In the genomic region with DNA sequence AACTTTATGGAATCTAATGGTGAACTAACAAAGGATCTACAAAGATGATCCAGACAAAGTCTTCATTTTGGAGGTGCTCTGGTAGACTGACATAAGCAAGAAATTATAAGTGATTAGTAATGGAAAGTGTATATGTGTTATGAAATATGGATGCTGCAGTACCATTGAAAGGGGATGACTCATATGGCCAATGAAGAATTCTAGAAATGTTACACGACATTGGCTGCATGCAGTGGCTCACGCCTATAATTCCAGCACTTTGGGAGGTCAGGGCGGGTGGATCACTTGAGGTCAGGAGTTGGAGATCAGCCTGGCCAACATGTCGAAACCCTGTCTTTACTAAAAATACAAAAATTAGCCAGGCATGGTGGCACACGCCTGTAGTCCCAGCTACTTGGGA, we compare ENCODE assay signal across 19 cellular contexts. TPM values are rescaled to one million over a fixed set of nuclear protein-coding genes. Genes with fewer than 3 reads are reported as not detected.
DNase-seq lines count a peak whose midpoint lies in the region; ATAC-seq, FAIRE-seq and TF ChIP-seq lines count a peak whose summit lies in the region.
"Had no signal": no experiment of that assay in that cellular context is flagged by ENCODE, and none has a peak within 500 bp of the region (broad histone marks: within the 10 kb centered on the region; RNA-seq: fewer than 3 reads in every experiment).

No MANE protein-coding gene starts in this region.

- DNase-seq in Daoy (ENCODE audit: low read depth) (peak; percentile 4), LHCN-M2 (ENCODE audit: low read depth) (peak; percentile 45), K562 (ENCODE audit: extremely low read depth in 1 of 4, low spot score in 3 of 4) (no peak), fibroblast of peridontal ligament (ENCODE audit: extremely low read depth) (peak; percentile 5), natural killer cell (no peak), SW 1271 (lab: John Stamatoyannopoulos, UW) (no peak)
- DNase-seq in activated CD4-positive, alpha-beta T cell treated with anti-CD3 and anti-CD28 coated beads, Interleukin-2, amount 50 U/mL, for 4 hours: no peak
- DNase-seq: AML-193, COR-L47, IMR-90, Kasumi-1, NCI-H1436 treated with DMSO at 0.1 percent for 48 hours, NCI-H2029 treated with DMSO at 0.1 percent for 48 hours, NCI-H748 treated with DMSO at 0.1 percent for 48 hours, PC-3, T-cell had no signal

- ATAC-seq in K562: no peak
- ATAC-seq in GM21360 (IDR thresholded peaks at IDR 0.05; ENCODE audit: unreplicated experiment): no peak
- no peak for ATAC-seq in natural killer cell
- ATAC-seq: PC-3, T-cell had no signal

- H3K4me3 ChIP-seq in K562: no peak overlapping the region

- POLR2A ChIA-PET in K562 (lab: Yijun Ruan, JAX): no interaction called here

- no peak for FAIRE-seq in K562 (lab: Jason Lieb, UNC)

- in situ Hi-C loops in K562 (cut with MboI): no loop called here

- H3K4me3 Mint-ChIP-seq in natural killer cell: no peak overlapping the region
- H3K4me3 Mint-ChIP-seq: CD14-positive monocyte, T-cell had no signal

- H3K27me3 ChIP-seq in K562 (ENCODE audit: control insufficient read depth in 2 of 2, insufficient read depth in 2 of 2, low read length in 2 of 2): peaks cover 0 to 9% of the 10 kb centered on the region in 2 experiments; a peak in 2 of 5 replicates

- TF ChIP-seq CTCF in K562 (IDR thresholded peaks at IDR 0.05 in 2 of 3, conservative IDR thresholded peaks at IDR 0.05 in 1 of 3; ENCODE audit: insufficient read depth in 2 of 3, low read depth in 1 of 3, low read length in 3 of 3): no peak
- no peak for TF ChIP-seq CTCF in natural killer cell (IDR thresholded peaks at IDR 0.05)

- no peaks in the 10 kb centered on the region for H3K9me3 ChIP-seq in K562 (replicated peaks; ENCODE audit: control insufficient read depth, insufficient read depth, low read depth, low read length)

- no peak for TF ChIP-seq POLR2A in K562 (conservative IDR thresholded peaks at IDR 0.05)

- intact Hi-C loops in K562 (cut with micrococcal nuclease): no loop called here
- intact Hi-C loops in natural killer cell (cut with micrococcal nuclease): no loop called here

- H3K27me3 Mint-ChIP-seq in natural killer cell (ENCODE audit: low read depth in 2 of 2): peaks cover 7 to 11% of the 10 kb centered on the region in 2 donors

- no peak overlapping the region for H3K9ac ChIP-seq in K562 (ENCODE audit: insufficient read depth in 1 of 2, low read depth in 2 of 2, low read length in 2 of 2)

- H3K27ac Mint-ChIP-seq in natural killer cell: no peak overlapping the region
- H3K27ac Mint-ChIP-seq: CD14-positive monocyte, T-cell had no signal

- no peaks in the 10 kb centered on the region for H3K9me1 ChIP-seq in K562 (ENCODE audit: control insufficient read depth, insufficient read depth, low read length)

- WGBS in K562 (ENCODE audit: insufficient coverage, low coverage, missing lambda C conversion rate): 2% methylated on average over 5 of the region's 5 CpGs

- no peaks in the 10 kb centered on the region for H3K36me3 Mint-ChIP-seq in natural killer cell
- H3K36me3 Mint-ChIP-seq: CD14-positive monocyte, T-cell had no signal

- no peak for TF ChIP-seq RAD21 in K562 (CRISPR knock-in tag; conservative IDR thresholded peaks at IDR 0.05 in 1 of 2, IDR thresholded peaks at IDR 0.05 in 1 of 2)

- no peak overlapping the region for H3K27ac ChIP-seq in K562 (ENCODE audit: extremely low read depth, low read depth, low read length)

- CTCF ChIA-PET in K562 (lab: Yijun Ruan, JAX; ENCODE audit: low intra/inter-chr PET ratio): no interaction called here

- no TSS peak for BruUV-seq in K562 (replicated peaks; lab: Mats Ljungman, UMichigan)

- no peaks in the 10 kb centered on the region for H3K9me3 Mint-ChIP-seq in natural killer cell

- TF ChIP-seq EP300 in K562 (IDR thresholded peaks at IDR 0.05; ENCODE audit: low read length): no peak

- H2AFZ ChIP-seq in K562 (ENCODE audit: low read depth, low read length): no peak overlapping the region

- no peaks in the 10 kb centered on the region for H3K36me3 ChIP-seq in K562 (ENCODE audit: control insufficient read depth, insufficient read depth, low read length)

- H4K20me1 ChIP-seq in K562 (replicated peaks; ENCODE audit: control insufficient read depth, insufficient read depth, low read length): no peaks in the 10 kb centered on the region

- no peak overlapping the region for H3K4me2 ChIP-seq in K562 (ENCODE audit: insufficient read depth, low read length)

- H3K4me1 Mint-ChIP-seq in natural killer cell: no peaks in the 10 kb centered on the region
- H3K4me1 Mint-ChIP-seq: CD14-positive monocyte, T-cell had no signal

- no peaks in the 10 kb centered on the region for H3K4me1 ChIP-seq in K562 (replicated peaks in 1 of 2; ENCODE audit: control insufficient read depth in 2 of 2, insufficient read depth in 2 of 2, low read length in 2 of 2)

- H3K79me2 ChIP-seq in K562 (ENCODE audit: control insufficient read depth, insufficient read depth, low read length): no peaks in the 10 kb centered on the region

TF ChIP-seq in K562, 482 proteins besides CTCF, POLR2A, EP300 and RAD21 (continues in another document):
- TF ChIP-seq ZNF311 (CRISPR knock-in tag; IDR thresholded peaks at IDR 0.05) (no peak), ZNF282 (CRISPR knock-in tag; IDR thresholded peaks at IDR 0.05) (no peak), ZNF561 (CRISPR knock-in tag; conservative IDR thresholded peaks at IDR 0.05) (no peak), CBX3 (IDR thresholded peaks at IDR 0.05; ENCODE audit: borderline replicate concordance in 1 of 2, low read length in 2 of 2) (no peak), ZNF263 (CRISPR knock-in tag; IDR thresholded peaks at IDR 0.05; ENCODE audit: borderline replicate concordance) (no peak), SUPT5H (IDR thresholded peaks at IDR 0.05) (no peak), JUNB (CRISPR knock-in tag; conservative IDR thresholded peaks at IDR 0.05) (no peak)
- TF ChIP-seq, protein P1, sequence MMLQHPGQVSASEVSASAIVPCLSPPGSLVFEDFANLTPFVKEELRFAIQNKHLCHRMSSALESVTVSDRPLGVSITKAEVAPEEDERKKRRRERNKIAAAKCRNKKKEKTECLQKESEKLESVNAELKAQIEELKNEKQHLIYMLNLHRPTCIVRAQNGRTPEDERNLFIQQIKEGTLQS (IDR thresholded peaks at IDR 0.05): 0 out of 2 replicates have a peak, but pooled peaks have one; percentile 14
- TF ChIP-seq, protein P1 (CRISPR knock-in tag; conservative IDR thresholded peaks at IDR 0.05): no peak

RNA-seq across cellular contexts. Expression of a gene that starts 23.5 kb away (rescaled TPM):
- 1.2 TPM in 1 of 2 replicates, not detected in the other for total RNA-seq in Daoy (2014; rRNA removed; shearing (Covaris generic))
- total RNA-seq in LHCN-M2 (2014; rRNA removed): 0.23 and 0.32 TPM in 2 replicates
- 0.07 TPM for polyA plus RNA-seq in LHCN-M2 (2012)
- 0.23 and 0.46 TPM in 2 replicates for total RNA-seq in K562 (2011; cell fraction: chromatin; rRNA removed; ENCODE audit: low replicate concordance)
- 0.17 TPM in 1 of 2 replicates, not detected in the other for total RNA-seq in K562 (2011; cell fraction: nucleolus; rRNA removed)
- total RNA-seq in K562 (2011; cell fraction: nucleoplasm; rRNA removed): not detected in 2 replicates
- total RNA-seq in K562 (2014; rRNA removed): 0.41 TPM in 1 of 2 replicates, not detected in the other
- total RNA-seq in K562 (2014; rRNA removed; fragmentation: Illumina TruSeq; extraction: Trizol): 0.07 TPM in 1 of 2 replicates, not detected in the other
- 0.18 and 0.19 TPM in 2 replicates for total RNA-seq in K562 (2015; rRNA removed; fragmentation: Illumina TruSeq; extraction: Trizol)
- not detected in 2 replicates for total RNA-seq in K562 (2021)
- 0.09 and 0.31 TPM in 2 replicates for polyA plus RNA-seq in K562 (2011; rRNA removed)
- 0.03 and 0.06 TPM in 2 replicates for polyA plus RNA-seq in K562 (2011; cell fraction: cytosol; rRNA removed)
- polyA plus RNA-seq in K562 (2011; cell fraction: nucleus; rRNA removed): 0.13 TPM in 1 of 2 replicates, not detected in the other
- polyA plus RNA-seq in K562 (2012): 0.09 TPM in 1 of 2 replicates, not detected in the other
- polyA plus RNA-seq in K562 (2014; fragmentation: Illumina TruSeq; extraction: Trizol): 0.06 and 0.17 TPM in 2 replicates
- polyA plus RNA-seq in K562 (2014; fragmentation: Nextera tagmentation; extraction: Ambion mirVana): under 1 TPM; 0.13 to 0.18 TPM
- 0.09 and 0.33 TPM in 2 replicates for polyA plus RNA-seq in K562 (2014; rRNA removed)
- 0.42 TPM in 1 of 2 replicates, not detected in the other for polyA minus RNA-seq in K562 (2011; rRNA and poly(A)+ RNA removed)
- not detected in 2 replicates for polyA minus RNA-seq in K562 (2011; cell fraction: cytosol; rRNA and poly(A)+ RNA removed)
- 0.13 TPM in 1 of 2 replicates, not detected in the other for polyA minus RNA-seq in K562 (2011; cell fraction: nucleus; rRNA and poly(A)+ RNA removed)
- total RNA-seq in natural killer cell: not detected
- total RNA-seq: HT1080 had no signal
- polyA plus RNA-seq: CD14-positive monocyte had no signal

RNA-seq across cellular contexts. Expression of a gene that starts 41.5 kb away (rescaled TPM):
- total RNA-seq in Daoy (2014; rRNA removed; shearing (Covaris generic)): 14.1 and 22.6 TPM in 2 replicates
- total RNA-seq in LHCN-M2 (2014; rRNA removed) (12.3 and 13.3 TPM in 2 replicates), K562 (2014; rRNA removed) (6.9 and 7.5 TPM in 2 replicates), K562 (2014; rRNA removed; fragmentation: Illumina TruSeq; extraction: Trizol) (15.6 and 16.5 TPM in 2 replicates), K562 (2015; rRNA removed; fragmentation: Illumina TruSeq; extraction: Trizol) (12.6 and 14.4 TPM in 2 replicates), K562 (2021) (9.8 and 11.4 TPM in 2 replicates), natural killer cell (10 to 100 TPM; 10.9 to 14.8 (median 13.4) TPM)
- polyA plus RNA-seq in LHCN-M2 (2012): 5.4 TPM
- total RNA-seq in K562 (2011; cell fraction: chromatin; rRNA removed; ENCODE audit: low replicate concordance): 9.0 and 17.3 TPM in 2 replicates
- total RNA-seq in K562 (2011; cell fraction: nucleolus; rRNA removed): 10.0 and 10.5 TPM in 2 replicates
- total RNA-seq in K562 (2011; cell fraction: nucleoplasm; rRNA removed): 15.6 and 15.7 TPM in 2 replicates
- polyA plus RNA-seq in K562 (2011; rRNA removed) (21.6 and 26.4 TPM in 2 replicates), K562 (2014; fragmentation: Illumina TruSeq; extraction: Trizol) (11.6 and 14.3 TPM in 2 replicates), K562 (2014; fragmentation: Nextera tagmentation; extraction: Ambion mirVana) (10 to 100 TPM; 36.1 to 37.1 TPM), K562 (2014; rRNA removed) (14.9 and 15.2 TPM in 2 replicates)
- polyA plus RNA-seq in K562 (2011; cell fraction: cytosol; rRNA removed): 6.3 and 9.6 TPM in 2 replicates
- polyA plus RNA-seq in K562 (2011; cell fraction: nucleus; rRNA removed): 12.3 and 16.9 TPM in 2 replicates
- polyA plus RNA-seq in K562 (2012): 10.7 and 11.4 TPM in 2 replicates
- 10.0 and 12.8 TPM in 2 replicates for polyA minus RNA-seq in K562 (2011; rRNA and poly(A)+ RNA removed)
- polyA minus RNA-seq in K562 (2011; cell fraction: cytosol; rRNA and poly(A)+ RNA removed): 4.9 and 5.8 TPM in 2 replicates
- polyA minus RNA-seq in K562 (2011; cell fraction: nucleus; rRNA and poly(A)+ RNA removed): 3.9 and 6.0 TPM in 2 replicates

Comparison
In these comparisons a context has a peak if more than half of its experiments do, and no peak if none do; other contexts are left out.
1. DNase-seq: peak in Daoy (single experiment), LHCN-M2 (single experiment) and fibroblast of peridontal ligament (single experiment); none in K562 (0 of 4), natural killer cell (single experiment), activated CD4-positive, alpha-beta T cell treated with anti-CD3 and anti-CD28 coated beads, Interleukin-2, amount 50 U/mL, for 4 hours (0 of 2) and SW 1271 (0 of 2).